ENCODE assay signal across 8 cellular contexts in the genomic region with DNA sequence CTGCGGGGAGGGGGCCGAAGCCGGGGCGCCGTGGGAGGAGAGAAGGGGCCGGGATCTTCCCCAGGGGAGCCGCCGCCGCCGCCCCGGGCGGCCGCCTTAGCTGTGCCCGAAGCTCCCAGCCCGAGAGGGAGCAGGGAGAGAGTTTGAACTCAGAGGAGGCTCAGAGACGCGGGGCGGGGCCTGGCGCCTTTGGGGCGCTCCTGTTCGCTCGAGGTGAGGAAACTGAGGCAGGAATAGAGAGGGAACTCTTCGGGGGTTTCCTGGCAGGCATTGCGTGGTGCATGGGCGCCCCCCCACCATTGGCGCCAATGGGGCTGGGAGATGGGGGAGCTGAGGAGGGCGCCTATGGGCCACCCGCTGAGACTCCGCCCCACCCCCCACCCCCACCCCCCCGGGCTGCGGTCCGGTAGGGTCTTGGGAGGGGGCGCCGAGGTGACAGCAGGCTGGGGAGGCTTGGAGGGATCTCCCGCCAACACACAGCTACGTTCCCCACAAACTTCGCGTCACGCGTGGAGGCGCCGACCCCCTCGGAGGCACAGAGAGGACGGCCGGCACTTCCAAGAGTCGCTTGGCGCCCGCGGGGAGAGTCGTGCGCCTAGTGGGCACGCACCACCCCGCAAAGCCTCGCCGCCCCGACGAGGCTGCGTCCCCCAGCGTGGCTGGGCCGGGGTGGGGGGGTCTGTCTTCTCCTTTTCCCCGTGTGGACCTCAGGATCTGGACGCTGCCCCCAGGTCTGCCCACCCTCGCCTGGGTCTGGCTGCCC. TPM values are rescaled to one million over a fixed set of nuclear protein-coding genes. Genes with fewer than 3 reads are reported as not detected.
DNase-seq lines count a peak whose midpoint lies in the region; ATAC-seq and TF ChIP-seq lines count a peak whose summit lies in the region.

No MANE protein-coding gene starts in this region.

- H3K27me3 ChIP-seq in CD4-positive, CD25-positive, alpha-beta regulatory T cell (ENCODE audit: control insufficient read depth, insufficient read depth, low read length) = no peaks in the 10 kb centered on the region

- TF ChIP-seq CTCF in fibroblast of the aortic adventitia (IDR thresholded peaks at IDR 0.05; ENCODE audit: insufficient read depth, low read length) (no peak), neural crest cell (conservative IDR thresholded peaks at IDR 0.05) (no peak)

- H3K9me3 Mint-ChIP-seq in CD4-positive, CD25-positive, alpha-beta regulatory T cell = peaks cover 0 to 2% (median 0%) of the 10 kb centered on the region in 7 donors
- H3K9me3 Mint-ChIP-seq in activated T-cell treated with anti-CD3 and anti-CD28 coated beads, Interleukin-2, amount 50 U/mL, for 4 hours = no peaks in the 10 kb centered on the region
- H3K9me3 Mint-ChIP-seq in neural crest cell = no peaks in the 10 kb centered on the region

- peak overlapping the region; percentile 53 for H3K4me3 ChIP-seq in CD4-positive, CD25-positive, alpha-beta regulatory T cell (ENCODE audit: low read depth, low read length)
- H3K4me3 ChIP-seq in fibroblast of the aortic adventitia (ENCODE audit: low read depth, low read length) = peak overlapping the region; percentile 77

- no peaks in the 10 kb centered on the region for H3K9me3 ChIP-seq in CD4-positive, CD25-positive, alpha-beta regulatory T cell (ENCODE audit: control insufficient read depth in 2 of 2, low read length in 2 of 2)

- H3K27ac ChIP-seq in CD4-positive, CD25-positive, alpha-beta regulatory T cell (ENCODE audit: insufficient read depth, low read length, poor library complexity, severe bottlenecking) = peak overlapping the region; percentile 94

- H3K4me3 Mint-ChIP-seq in CD4-positive, CD25-positive, alpha-beta regulatory T cell = peak overlapping the region; percentile 91 to 97 (median 94)
- H3K4me3 Mint-ChIP-seq in activated T-cell treated with anti-CD3 and anti-CD28 coated beads, Interleukin-2, amount 50 U/mL, for 4 hours = peak overlapping the region; percentile 90
- peak overlapping the region; percentile 94 for H3K4me3 Mint-ChIP-seq in neural crest cell

- peaks cover 7% of the 10 kb centered on the region for H3K27me3 Mint-ChIP-seq in CD4-positive, CD25-positive, alpha-beta regulatory T cell
- no peaks in the 10 kb centered on the region for H3K27me3 Mint-ChIP-seq in activated T-cell treated with anti-CD3 and anti-CD28 coated beads, Interleukin-2, amount 50 U/mL, for 4 hours (ENCODE audit: low read depth)
- H3K27me3 Mint-ChIP-seq in neural crest cell (ENCODE audit: low read depth) = peaks cover 35% of the 10 kb centered on the region

- H3K36me3 ChIP-seq in CD4-positive, CD25-positive, alpha-beta regulatory T cell (ENCODE audit: control insufficient read depth, insufficient read depth, low read length) = peaks cover 17% of the 10 kb centered on the region

- DNase-seq in CD4-positive, CD25-positive, alpha-beta regulatory T cell = peak; percentile 33 to 45 (median 41)
- peak; percentile 73 for DNase-seq in HuH-7.5 (ENCODE audit: low spot score)
- peak; percentile 21 for DNase-seq in activated T-cell treated with anti-CD3 and anti-CD28 coated beads, Interleukin-2, amount 50 U/mL, for 4 hours
- DNase-seq in fibroblast of the aortic adventitia (ENCODE audit: low read depth) = no peak
- no peak for DNase-seq in neural crest cell (ENCODE audit: low read depth, low spot score)
- no peak for DNase-seq in NCI-H1092 (lab: John Stamatoyannopoulos, UW)
- DNase-seq in NCI-H526 treated with DMSO at 0.1 percent for 48 hours (lab: John Stamatoyannopoulos, UW) = no peak

- peaks cover 0 to 63% (median 24%) of the 10 kb centered on the region in 4 donors for H3K4me1 Mint-ChIP-seq in CD4-positive, CD25-positive, alpha-beta regulatory T cell
- peaks cover 51% of the 10 kb centered on the region for H3K4me1 Mint-ChIP-seq in activated T-cell treated with anti-CD3 and anti-CD28 coated beads, Interleukin-2, amount 50 U/mL, for 4 hours (ENCODE audit: low read depth)
- H3K4me1 Mint-ChIP-seq in neural crest cell = peaks cover 30% of the 10 kb centered on the region

- ATAC-seq in CD4-positive, CD25-positive, alpha-beta regulatory T cell (ENCODE audit: low read depth in 2 of 2) = no peak
- peak; percentile 8 to 13 for ATAC-seq in activated T-cell treated with anti-CD3 and anti-CD28 coated beads, Interleukin-2, amount 50 U/mL, for 4 hours
- ATAC-seq in HG02763 (IDR thresholded peaks at IDR 0.05; ENCODE audit: unreplicated experiment) = no peak

- H3K36me3 Mint-ChIP-seq in CD4-positive, CD25-positive, alpha-beta regulatory T cell = peaks cover 11% of the 10 kb centered on the region
- peaks cover 3% of the 10 kb centered on the region for H3K36me3 Mint-ChIP-seq in activated T-cell treated with anti-CD3 and anti-CD28 coated beads, Interleukin-2, amount 50 U/mL, for 4 hours (ENCODE audit: insufficient read depth)
- no peaks in the 10 kb centered on the region for H3K36me3 Mint-ChIP-seq in neural crest cell (ENCODE audit: low read depth)

- peak overlapping the region; percentile 93 to 99 (median 93) for H3K27ac Mint-ChIP-seq in CD4-positive, CD25-positive, alpha-beta regulatory T cell
- H3K27ac Mint-ChIP-seq in neural crest cell (ENCODE audit: unreplicated experiment) = peak overlapping the region; percentile 89

- H3K4me1 ChIP-seq in CD4-positive, CD25-positive, alpha-beta regulatory T cell (ENCODE audit: control insufficient read depth, insufficient read depth, low read length, poor library complexity, severe bottlenecking) = peaks cover 82% of the 10 kb centered on the region

RNA-seq across cellular contexts. Expression of a gene that starts 0.7 kb away (rescaled TPM):
- 146 TPM for total RNA-seq in CD4-positive, CD25-positive, alpha-beta regulatory T cell
- 10 to 100 TPM; 18.8 to 29.4 (median 25.0) TPM for polyA plus RNA-seq in CD4-positive, CD25-positive, alpha-beta regulatory T cell
- 10 to 100 TPM; 42.8 to 58.0 (median 52.7) TPM for total RNA-seq in activated T-cell treated with anti-CD3 and anti-CD28 coated beads, Interleukin-2, amount 50 U/mL, for 4 hours
- total RNA-seq in fibroblast of the aortic adventitia (ENCODE audit: low replicate concordance) = 53.6 and 70.4 TPM in 2 replicates
- 46.4 TPM in 2 replicates for total RNA-seq in neural crest cell

RNA-seq across cellular contexts. Expression of a gene that starts 18.3 kb away (rescaled TPM):
- 0.54 TPM for total RNA-seq in CD4-positive, CD25-positive, alpha-beta regulatory T cell
- polyA plus RNA-seq in CD4-positive, CD25-positive, alpha-beta regulatory T cell = 1 to 10 TPM in 1 of 4 donors, under 1 TPM in 3; 0.47 to 1.4 (median 0.87) TPM
- under 1 TPM; 0.05 to 0.61 (median 0.05) TPM for total RNA-seq in activated T-cell treated with anti-CD3 and anti-CD28 coated beads, Interleukin-2, amount 50 U/mL, for 4 hours
- total RNA-seq in fibroblast of the aortic adventitia (ENCODE audit: low replicate concordance) (0.09 and 0.33 TPM in 2 replicates), neural crest cell (0.09 TPM in 1 of 2 replicates, not detected in the other)

RNA-seq across cellular contexts. Expression of a gene that starts 18.6 kb away (rescaled TPM):
- total RNA-seq in CD4-positive, CD25-positive, alpha-beta regulatory T cell = 2.1 TPM
- under 1 TPM in 3 of 4 donors, not detected in 1; 0.08 to 0.28 (median 0.09) TPM for polyA plus RNA-seq in CD4-positive, CD25-positive, alpha-beta regulatory T cell
- under 1 TPM; 0.11 to 0.24 (median 0.23) TPM for total RNA-seq in activated T-cell treated with anti-CD3 and anti-CD28 coated beads, Interleukin-2, amount 50 U/mL, for 4 hours
- total RNA-seq in fibroblast of the aortic adventitia (ENCODE audit: low replicate concordance) (not detected in 2 replicates), neural crest cell (not detected in 2 replicates)

RNA-seq across cellular contexts. Expression of a gene that starts 43.7 kb away (rescaled TPM):
- not detected for total RNA-seq in CD4-positive, CD25-positive, alpha-beta regulatory T cell
- not detected for polyA plus RNA-seq in CD4-positive, CD25-positive, alpha-beta regulatory T cell
- total RNA-seq in activated T-cell treated with anti-CD3 and anti-CD28 coated beads, Interleukin-2, amount 50 U/mL, for 4 hours = not detected
- total RNA-seq in fibroblast of the aortic adventitia (ENCODE audit: low replicate concordance) (not detected in 2 replicates), neural crest cell (0.30 TPM in 1 of 2 replicates, not detected in the other)

Comparison
In these comparisons a context has a peak if more than half of its experiments do, and no peak if none do; other contexts are left out.
1. ATAC-seq: peak in activated T-cell treated with anti-CD3 and anti-CD28 coated beads, Interleukin-2, amount 50 U/mL, for 4 hours (2 of 2); none in CD4-positive, CD25-positive, alpha-beta regulatory T cell (0 of 2) and HG02763 (single experiment).
2. DNase-seq: peak in CD4-positive, CD25-positive, alpha-beta regulatory T cell (3 of 3), HuH-7.5 (single experiment) and activated T-cell treated with anti-CD3 and anti-CD28 coated beads, Interleukin-2, amount 50 U/mL, for 4 hours (single experiment); none in fibroblast of the aortic adventitia (single experiment), neural crest cell (single experiment), NCI-H1092 (single experiment) and NCI-H526 treated with DMSO at 0.1 percent for 48 hours (single experiment).
3. Peak in every context shown above with its lines, with median percentiles within 50 percentile points of each other: H3K4me3 Mint-ChIP-seq.